In the genomic region with DNA sequence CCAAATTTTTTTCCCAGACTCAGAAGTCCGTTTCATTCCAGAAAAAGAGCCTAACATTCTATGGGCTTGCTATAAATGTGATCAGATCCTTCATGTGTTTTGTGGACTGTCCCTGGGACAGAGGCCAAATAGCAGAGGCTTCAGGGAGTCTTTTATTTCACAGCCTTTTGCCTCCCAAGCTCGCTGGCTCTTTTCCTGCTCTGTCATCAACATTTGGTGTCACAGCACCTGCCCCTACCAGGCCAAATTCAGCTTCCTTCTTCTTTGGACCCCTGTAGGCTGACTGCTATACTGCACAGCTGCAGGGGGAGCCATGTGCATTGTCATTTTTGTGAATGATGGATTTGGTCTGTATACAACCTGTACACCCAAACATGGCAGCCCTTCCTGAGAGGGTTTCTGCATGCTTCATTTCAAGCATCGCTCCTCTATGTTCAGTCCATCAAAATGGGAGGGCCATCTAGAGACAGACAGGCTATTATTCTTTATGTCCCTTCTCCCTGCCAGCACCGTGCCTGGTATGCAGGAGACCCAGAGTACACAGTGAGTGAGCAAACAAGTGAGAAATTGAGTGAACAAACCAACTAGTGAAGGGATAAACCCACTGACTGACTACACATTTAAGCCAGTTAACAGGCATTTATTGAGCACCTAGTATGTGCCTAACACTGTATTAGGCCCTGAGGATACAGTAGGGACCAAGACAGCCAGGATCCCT, we compare ENCODE assay signal across 11 cellular contexts. TPM values are rescaled to one million over a fixed set of nuclear protein-coding genes. Genes with fewer than 3 reads are reported as not detected.
A peak's percentile ranks its signal among the peaks of the same experiment; 100 is the strongest.
DNase-seq lines count a peak whose midpoint lies in the region; ATAC-seq, FAIRE-seq and TF ChIP-seq lines count a peak whose summit lies in the region.
"Had no signal": no experiment of that assay in that cellular context is flagged by ENCODE, and none has a peak within 500 bp of the region (broad histone marks: within the 10 kb centered on the region; RNA-seq: fewer than 3 reads in every experiment).

No MANE protein-coding gene starts in this region.

- ATAC-seq in K562 (peak; percentile 78), GM21723 (IDR thresholded peaks at IDR 0.05; ENCODE audit: unreplicated experiment) (no peak), GM21717 (IDR thresholded peaks at IDR 0.05; ENCODE audit: unreplicated experiment) (no peak)

- no peak overlapping the region for H2AFZ ChIP-seq in K562 (ENCODE audit: low read depth, low read length)

- 35% methylated on average over 4 of the region's 4 CpGs for WGBS in K562 (ENCODE audit: insufficient coverage, low coverage, missing lambda C conversion rate)

- no peaks in the 10 kb centered on the region for H3K79me2 ChIP-seq in K562 (ENCODE audit: control insufficient read depth, insufficient read depth, low read length)

- POLR2A ChIA-PET in K562 (lab: Yijun Ruan, JAX) = interaction anchor here (1.1 kb wide), 1 partner anchor 18 kb away, joined by 5 read pairs; a partner anchor contains a TSS

- H4K20me1 ChIP-seq in K562 (replicated peaks; ENCODE audit: control insufficient read depth, insufficient read depth, low read length) = no peaks in the 10 kb centered on the region

- intact Hi-C loops in K562 (cut with micrococcal nuclease) = no loop called here

- TF ChIP-seq CTCF in HFF-Myc (IDR thresholded peaks at IDR 0.05; ENCODE audit: low read depth, low read length, missing control alignments) (peak; percentile 15), K562 (IDR thresholded peaks at IDR 0.05 in 2 of 3, conservative IDR thresholded peaks at IDR 0.05 in 1 of 3; ENCODE audit: insufficient read depth in 2 of 3, low read depth in 1 of 3, low read length in 3 of 3) (peak in 2 of 3 experiments; percentile 34 to 39; a peak in 3 of 6 replicates)

- no peaks in the 10 kb centered on the region for H3K9me3 ChIP-seq in K562 (replicated peaks; ENCODE audit: control insufficient read depth, insufficient read depth, low read depth, low read length)
- H3K9me3 ChIP-seq: Caco-2 had no signal

- in situ Hi-C loops in K562 (cut with MboI) = no loop called here

- no TSS peak for BruUV-seq in K562 (replicated peaks; lab: Mats Ljungman, UMichigan)

- FAIRE-seq in K562 (lab: Jason Lieb, UNC) = no peak

- H3K4me3 ChIP-seq in HFF-Myc (replicated peaks; ENCODE audit: low read depth, low read length) = no peak overlapping the region
- no peak overlapping the region for H3K4me3 ChIP-seq in K562
- H3K4me3 ChIP-seq: coronary artery had no signal

- no peaks in the 10 kb centered on the region for H3K27me3 ChIP-seq in K562 (ENCODE audit: control insufficient read depth in 2 of 2, insufficient read depth in 2 of 2, low read length in 2 of 2)

- TF ChIP-seq POLR2A in K562 (conservative IDR thresholded peaks at IDR 0.05) = no peak

- H3K4me1 ChIP-seq in K562 (replicated peaks in 1 of 2; ENCODE audit: control insufficient read depth in 2 of 2, insufficient read depth in 2 of 2, low read length in 2 of 2) = no peaks in the 10 kb centered on the region
- H3K4me1 ChIP-seq: Caco-2 had no signal

- no peak overlapping the region for H3K27ac ChIP-seq in K562 (ENCODE audit: extremely low read depth, low read depth, low read length)
- H3K27ac ChIP-seq: coronary artery, VCaP had no signal

- TF ChIP-seq EP300 in K562 (IDR thresholded peaks at IDR 0.05; ENCODE audit: low read length) = no peak

- H3K9ac ChIP-seq in K562 (ENCODE audit: insufficient read depth in 1 of 2, low read depth in 2 of 2, low read length in 2 of 2) = no peak overlapping the region

- H3K9me1 ChIP-seq in K562 (ENCODE audit: control insufficient read depth, insufficient read depth, low read length) = no peaks in the 10 kb centered on the region

- CTCF ChIA-PET in K562 (lab: Yijun Ruan, JAX; ENCODE audit: low intra/inter-chr PET ratio) = no interaction called here

- no peak overlapping the region for H3K4me2 ChIP-seq in K562 (ENCODE audit: insufficient read depth, low read length)

- no peak for DNase-seq in HFF-Myc (ENCODE audit: extremely low read depth, low read depth)
- peak in 3 of 4 experiments; percentile 11 to 30 (median 14) for DNase-seq in K562 (ENCODE audit: extremely low read depth in 1 of 4, low spot score in 3 of 4)
- peak; percentile 80 for DNase-seq in pons (ENCODE audit: low spot score)
- no peak for DNase-seq in SKM-1 (lab: John Stamatoyannopoulos, UW; ENCODE audit: unreplicated experiment)
- DNase-seq: Caco-2, mammary epithelial cell, NCI-H1694 had no signal

- no peak for TF ChIP-seq RAD21 in K562 (CRISPR knock-in tag; conservative IDR thresholded peaks at IDR 0.05 in 1 of 2, IDR thresholded peaks at IDR 0.05 in 1 of 2)

- H3K36me3 ChIP-seq in K562 (ENCODE audit: control insufficient read depth, insufficient read depth, low read length) = 0 out of 3 replicates have a peak, but pooled peaks cover 4% of the 10 kb centered on the region

RNA-seq across cellular contexts. Expression of a gene that starts 17.9 kb away (rescaled TPM):
- 25.4 and 29.4 TPM in 2 replicates for total RNA-seq in K562 (2011; cell fraction: chromatin; rRNA removed; ENCODE audit: low replicate concordance)
- 14.8 and 18.0 TPM in 2 replicates for total RNA-seq in K562 (2011; cell fraction: nucleolus; rRNA removed)
- total RNA-seq in K562 (2011; cell fraction: nucleoplasm; rRNA removed) = 24.8 and 46.7 TPM in 2 replicates
- total RNA-seq in K562 (2014; rRNA removed) (13.9 and 15.9 TPM in 2 replicates), K562 (2014; rRNA removed; fragmentation: Illumina TruSeq; extraction: Trizol) (13.5 and 15.5 TPM in 2 replicates), K562 (2015; rRNA removed; fragmentation: Illumina TruSeq; extraction: Trizol) (19.9 and 20.4 TPM in 2 replicates), K562 (2021) (14.9 and 17.0 TPM in 2 replicates)
- polyA plus RNA-seq in K562 (2011; rRNA removed) (14.7 and 18.9 TPM in 2 replicates), K562 (2014; fragmentation: Illumina TruSeq; extraction: Trizol) (14.6 and 15.4 TPM in 2 replicates), K562 (2014; fragmentation: Nextera tagmentation; extraction: Ambion mirVana) (10 to 100 TPM; 20.5 to 20.8 TPM), K562 (2014; rRNA removed) (15.1 and 19.0 TPM in 2 replicates)
- 6.3 and 12.9 TPM in 2 replicates for polyA plus RNA-seq in K562 (2011; cell fraction: cytosol; rRNA removed)
- polyA plus RNA-seq in K562 (2011; cell fraction: nucleus; rRNA removed) = 6.7 and 9.4 TPM in 2 replicates
- polyA plus RNA-seq in K562 (2012) = 6.3 and 9.3 TPM in 2 replicates
- 17.9 and 18.2 TPM in 2 replicates for polyA minus RNA-seq in K562 (2011; rRNA and poly(A)+ RNA removed)
- polyA minus RNA-seq in K562 (2011; cell fraction: cytosol; rRNA and poly(A)+ RNA removed) = 5.6 and 8.6 TPM in 2 replicates
- polyA minus RNA-seq in K562 (2011; cell fraction: nucleus; rRNA and poly(A)+ RNA removed) = 5.0 and 7.9 TPM in 2 replicates

RNA-seq across cellular contexts. Expression of a gene that starts 18.1 kb away (rescaled TPM):
- 7.2 and 11.2 TPM in 2 replicates for total RNA-seq in K562 (2011; cell fraction: chromatin; rRNA removed; ENCODE audit: low replicate concordance)
- 3.0 and 3.2 TPM in 2 replicates for total RNA-seq in K562 (2011; cell fraction: nucleolus; rRNA removed)
- total RNA-seq in K562 (2011; cell fraction: nucleoplasm; rRNA removed) = 3.2 and 5.1 TPM in 2 replicates
- total RNA-seq in K562 (2014; rRNA removed) (1.8 and 2.7 TPM in 2 replicates), K562 (2014; rRNA removed; fragmentation: Illumina TruSeq; extraction: Trizol) (10.5 and 12.7 TPM in 2 replicates), K562 (2015; rRNA removed; fragmentation: Illumina TruSeq; extraction: Trizol) (5.8 and 6.9 TPM in 2 replicates), K562 (2021) (8.3 and 9.6 TPM in 2 replicates)
- polyA plus RNA-seq in K562 (2011; rRNA removed) (9.4 and 11.6 TPM in 2 replicates), K562 (2014; fragmentation: Illumina TruSeq; extraction: Trizol) (2.2 and 6.8 TPM in 2 replicates), K562 (2014; fragmentation: Nextera tagmentation; extraction: Ambion mirVana) (10 to 100 TPM; 13.9 to 22.8 TPM), K562 (2014; rRNA removed) (5.8 and 8.0 TPM in 2 replicates)
- polyA plus RNA-seq in K562 (2011; cell fraction: cytosol; rRNA removed) = 4.4 and 7.8 TPM in 2 replicates
- polyA plus RNA-seq in K562 (2011; cell fraction: nucleus; rRNA removed) = 2.4 and 4.5 TPM in 2 replicates
- polyA plus RNA-seq in K562 (2012) = 3.4 and 4.9 TPM in 2 replicates
- 7.5 and 9.7 TPM in 2 replicates for polyA minus RNA-seq in K562 (2011; rRNA and poly(A)+ RNA removed)
- polyA minus RNA-seq in K562 (2011; cell fraction: cytosol; rRNA and poly(A)+ RNA removed) = 2.0 TPM in 1 of 2 replicates, not detected in the other
- 1.5 and 2.2 TPM in 2 replicates for polyA minus RNA-seq in K562 (2011; cell fraction: nucleus; rRNA and poly(A)+ RNA removed)

RNA-seq across cellular contexts. Expression of a gene that starts 44.5 kb away (rescaled TPM):
- total RNA-seq in K562 (2011; cell fraction: chromatin; rRNA removed; ENCODE audit: low replicate concordance) = 19.9 and 36.7 TPM in 2 replicates
- total RNA-seq in K562 (2011; cell fraction: nucleolus; rRNA removed) = 8.7 and 14.6 TPM in 2 replicates
- 18.6 and 35.0 TPM in 2 replicates for total RNA-seq in K562 (2011; cell fraction: nucleoplasm; rRNA removed)
- total RNA-seq in K562 (2014; rRNA removed) (11.3 and 12.4 TPM in 2 replicates), K562 (2014; rRNA removed; fragmentation: Illumina TruSeq; extraction: Trizol) (12.9 and 15.3 TPM in 2 replicates), K562 (2015; rRNA removed; fragmentation: Illumina TruSeq; extraction: Trizol) (9.7 and 10.0 TPM in 2 replicates), K562 (2021) (10.8 and 14.0 TPM in 2 replicates)
- polyA plus RNA-seq in K562 (2011; rRNA removed) (10.6 and 11.1 TPM in 2 replicates), K562 (2014; fragmentation: Illumina TruSeq; extraction: Trizol) (15.3 and 19.9 TPM in 2 replicates), K562 (2014; fragmentation: Nextera tagmentation; extraction: Ambion mirVana) (1 to 10 TPM; 3.3 to 4.8 TPM), K562 (2014; rRNA removed) (12.7 and 14.5 TPM in 2 replicates)
- 7.0 and 8.9 TPM in 2 replicates for polyA plus RNA-seq in K562 (2011; cell fraction: cytosol; rRNA removed)
- 13.1 and 15.3 TPM in 2 replicates for polyA plus RNA-seq in K562 (2011; cell fraction: nucleus; rRNA removed)
- 6.3 and 17.9 TPM in 2 replicates for polyA plus RNA-seq in K562 (2012)
- 13.2 and 15.9 TPM in 2 replicates for polyA minus RNA-seq in K562 (2011; rRNA and poly(A)+ RNA removed)
- 6.5 and 8.0 TPM in 2 replicates for polyA minus RNA-seq in K562 (2011; cell fraction: cytosol; rRNA and poly(A)+ RNA removed)
- polyA minus RNA-seq in K562 (2011; cell fraction: nucleus; rRNA and poly(A)+ RNA removed) = 7.7 and 11.8 TPM in 2 replicates

RNA-seq across cellular contexts. Expression of a gene that starts 50.6 kb away (rescaled TPM):
- 6.4 and 12.8 TPM in 2 replicates for total RNA-seq in K562 (2011; cell fraction: chromatin; rRNA removed; ENCODE audit: low replicate concordance)
- total RNA-seq in K562 (2011; cell fraction: nucleolus; rRNA removed) = 9.8 and 11.6 TPM in 2 replicates
- 5.2 and 11.6 TPM in 2 replicates for total RNA-seq in K562 (2011; cell fraction: nucleoplasm; rRNA removed)
- total RNA-seq in K562 (2014; rRNA removed) (2.1 and 3.7 TPM in 2 replicates), K562 (2014; rRNA removed; fragmentation: Illumina TruSeq; extraction: Trizol) (2.4 and 2.5 TPM in 2 replicates), K562 (2015; rRNA removed; fragmentation: Illumina TruSeq; extraction: Trizol) (3.6 and 4.1 TPM in 2 replicates), K562 (2021) (2.9 and 3.2 TPM in 2 replicates)
- polyA plus RNA-seq in K562 (2011; rRNA removed) (3.6 and 4.1 TPM in 2 replicates), K562 (2014; fragmentation: Illumina TruSeq; extraction: Trizol) (2.3 and 2.9 TPM in 2 replicates), K562 (2014; fragmentation: Nextera tagmentation; extraction: Ambion mirVana) (under 1 TPM; 0.53 to 0.81 TPM), K562 (2014; rRNA removed) (2.3 and 3.4 TPM in 2 replicates)
- polyA plus RNA-seq in K562 (2011; cell fraction: cytosol; rRNA removed) = 4.7 and 4.9 TPM in 2 replicates
- 3.6 and 3.9 TPM in 2 replicates for polyA plus RNA-seq in K562 (2011; cell fraction: nucleus; rRNA removed)
- 3.2 and 5.2 TPM in 2 replicates for polyA plus RNA-seq in K562 (2012)
- 6.0 and 7.1 TPM in 2 replicates for polyA minus RNA-seq in K562 (2011; rRNA and poly(A)+ RNA removed)
- 2.5 and 3.4 TPM in 2 replicates for polyA minus RNA-seq in K562 (2011; cell fraction: cytosol; rRNA and poly(A)+ RNA removed)
- polyA minus RNA-seq in K562 (2011; cell fraction: nucleus; rRNA and poly(A)+ RNA removed) = 1.9 and 3.6 TPM in 2 replicates

Comparison
In these comparisons a context has a peak if more than half of its experiments do, and no peak if none do; other contexts are left out.
1. DNase-seq: peak in K562 (3 of 4) and pons (single experiment); none in HFF-Myc (single experiment) and SKM-1 (single experiment).